Comparison of ENCODE assay signal across 1 cellular context in genomic region chr19:50536662-50537305, GRCh38.
TF ChIP-seq lines count a peak whose summit lies in the region.

No MANE protein-coding gene starts in this region.

TF ChIP-seq in K562, 482 proteins besides CTCF, POLR2A, EP300 and RAD21:
- TF ChIP-seq KDM2B (CRISPR knock-in tag; IDR thresholded peaks at IDR 0.05) (no peak), TAF15 (IDR thresholded peaks at IDR 0.05; ENCODE audit: low read depth, low read length) (no peak), DDX20 (tag; IDR thresholded peaks at IDR 0.05; ENCODE audit: low read depth) (no peak), ZC3H4 (CRISPR knock-in tag; IDR thresholded peaks at IDR 0.05; ENCODE audit: borderline replicate concordance) (0 out of 2 replicates have a peak, but pooled peaks have one; percentile 44), PHF8 (IDR thresholded peaks at IDR 0.05; ENCODE audit: borderline replicate concordance, low read length) (no peak), ZNF696 (CRISPR knock-in tag; conservative IDR thresholded peaks at IDR 0.05) (no peak), ZNF316 (IDR thresholded peaks at IDR 0.05) (no peak)
